In genomic region chr10:99395750-99396445, GRCh38 we compare ENCODE assay signal across 1 cellular context.
TF ChIP-seq lines count a peak whose summit lies in the region.

No MANE protein-coding gene starts in this region.

TF ChIP-seq in HepG2, 621 proteins besides CTCF, POLR2A, EP300 and RAD21 (continued from another document and continues in another):
- TF ChIP-seq, protein P1, sequence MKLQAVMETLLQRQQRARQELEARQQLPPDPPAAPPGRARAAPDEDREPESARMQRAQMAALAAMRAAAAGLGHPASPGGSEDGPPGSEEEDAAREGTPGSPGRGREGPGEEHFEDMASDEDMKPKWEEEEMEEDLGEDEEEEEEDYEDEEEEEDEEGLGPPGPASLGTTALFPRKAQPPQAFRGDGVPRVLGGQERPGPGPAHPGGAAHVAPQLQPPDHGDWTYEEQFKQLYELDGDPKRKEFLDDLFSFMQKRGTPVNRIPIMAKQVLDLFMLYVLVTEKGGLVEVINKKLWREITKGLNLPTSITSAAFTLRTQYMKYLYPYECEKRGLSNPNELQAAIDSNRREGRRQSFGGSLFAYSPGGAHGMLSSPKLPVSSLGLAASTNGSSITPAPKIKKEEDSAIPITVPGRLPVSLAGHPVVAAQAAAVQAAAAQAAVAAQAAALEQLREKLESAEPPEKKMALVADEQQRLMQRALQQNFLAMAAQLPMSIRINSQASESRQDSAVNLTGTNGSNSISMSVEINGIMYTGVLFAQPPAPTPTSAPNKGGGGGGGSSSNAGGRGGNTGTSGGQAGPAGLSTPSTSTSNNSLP (IDR thresholded peaks at IDR 0.05; ENCODE audit: low read depth, low read length) = peak; percentile 78
- TF ChIP-seq ZBTB4 (CRISPR knock-in tag; IDR thresholded peaks at IDR 0.05; ENCODE audit: borderline replicate concordance) = no peak
- TF ChIP-seq, protein P2, sequence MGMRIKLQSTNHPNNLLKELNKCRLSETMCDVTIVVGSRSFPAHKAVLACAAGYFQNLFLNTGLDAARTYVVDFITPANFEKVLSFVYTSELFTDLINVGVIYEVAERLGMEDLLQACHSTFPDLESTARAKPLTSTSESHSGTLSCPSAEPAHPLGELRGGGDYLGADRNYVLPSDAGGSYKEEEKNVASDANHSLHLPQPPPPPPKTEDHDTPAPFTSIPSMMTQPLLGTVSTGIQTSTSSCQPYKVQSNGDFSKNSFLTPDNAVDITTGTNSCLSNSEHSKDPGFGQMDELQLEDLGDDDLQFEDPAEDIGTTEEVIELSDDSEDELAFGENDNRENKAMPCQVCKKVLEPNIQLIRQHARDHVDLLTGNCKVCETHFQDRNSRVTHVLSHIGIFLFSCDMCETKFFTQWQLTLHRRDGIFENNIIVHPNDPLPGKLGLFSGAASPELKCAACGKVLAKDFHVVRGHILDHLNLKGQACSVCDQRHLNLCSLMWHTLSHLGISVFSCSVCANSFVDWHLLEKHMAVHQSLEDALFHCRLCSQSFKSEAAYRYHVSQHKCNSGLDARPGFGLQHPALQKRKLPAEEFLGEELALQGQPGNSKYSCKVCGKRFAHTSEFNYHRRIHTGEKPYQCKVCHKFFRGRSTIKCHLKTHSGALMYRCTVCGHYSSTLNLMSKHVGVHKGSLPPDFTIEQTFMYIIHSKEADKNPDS (CRISPR knock-in tag; IDR thresholded peaks at IDR 0.05) = no peak
- peak; percentile 94 for TF ChIP-seq PHF5A (CRISPR knock-in tag; IDR thresholded peaks at IDR 0.05; ENCODE audit: low read depth, unreplicated experiment)
- TF ChIP-seq, protein P3, sequence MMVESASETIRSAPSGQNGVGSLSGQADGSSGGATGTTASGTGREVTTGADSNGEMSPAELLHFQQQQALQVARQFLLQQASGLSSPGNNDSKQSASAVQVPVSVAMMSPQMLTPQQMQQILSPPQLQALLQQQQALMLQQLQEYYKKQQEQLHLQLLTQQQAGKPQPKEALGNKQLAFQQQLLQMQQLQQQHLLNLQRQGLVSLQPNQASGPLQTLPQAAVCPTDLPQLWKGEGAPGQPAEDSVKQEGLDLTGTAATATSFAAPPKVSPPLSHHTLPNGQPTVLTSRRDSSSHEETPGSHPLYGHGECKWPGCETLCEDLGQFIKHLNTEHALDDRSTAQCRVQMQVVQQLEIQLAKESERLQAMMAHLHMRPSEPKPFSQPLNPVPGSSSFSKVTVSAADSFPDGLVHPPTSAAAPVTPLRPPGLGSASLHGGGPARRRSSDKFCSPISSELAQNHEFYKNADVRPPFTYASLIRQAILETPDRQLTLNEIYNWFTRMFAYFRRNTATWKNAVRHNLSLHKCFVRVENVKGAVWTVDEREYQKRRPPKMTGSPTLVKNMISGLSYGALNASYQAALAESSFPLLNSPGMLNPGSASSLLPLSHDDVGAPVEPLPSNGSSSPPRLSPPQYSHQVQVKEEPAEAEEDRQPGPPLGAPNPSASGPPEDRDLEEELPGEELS (CRISPR knock-in tag; IDR thresholded peaks at IDR 0.05) = peak; percentile 96
- TF ChIP-seq SIX1 (CRISPR knock-in tag; IDR thresholded peaks at IDR 0.05; ENCODE audit: borderline replicate concordance) = peak; percentile 31; the same call in 1 of the 2 replicates
- TF ChIP-seq, protein P4, sequence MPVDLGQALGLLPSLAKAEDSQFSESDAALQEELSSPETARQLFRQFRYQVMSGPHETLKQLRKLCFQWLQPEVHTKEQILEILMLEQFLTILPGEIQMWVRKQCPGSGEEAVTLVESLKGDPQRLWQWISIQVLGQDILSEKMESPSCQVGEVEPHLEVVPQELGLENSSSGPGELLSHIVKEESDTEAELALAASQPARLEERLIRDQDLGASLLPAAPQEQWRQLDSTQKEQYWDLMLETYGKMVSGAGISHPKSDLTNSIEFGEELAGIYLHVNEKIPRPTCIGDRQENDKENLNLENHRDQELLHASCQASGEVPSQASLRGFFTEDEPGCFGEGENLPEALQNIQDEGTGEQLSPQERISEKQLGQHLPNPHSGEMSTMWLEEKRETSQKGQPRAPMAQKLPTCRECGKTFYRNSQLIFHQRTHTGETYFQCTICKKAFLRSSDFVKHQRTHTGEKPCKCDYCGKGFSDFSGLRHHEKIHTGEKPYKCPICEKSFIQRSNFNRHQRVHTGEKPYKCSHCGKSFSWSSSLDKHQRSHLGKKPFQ (CRISPR knock-in tag; IDR thresholded peaks at IDR 0.05; ENCODE audit: insufficient replicate concordance) = peak; percentile 51
- TF ChIP-seq JUN (CRISPR knock-in tag; IDR thresholded peaks at IDR 0.05) = no peak
- peak; percentile 35 for TF ChIP-seq POLR2G (IDR thresholded peaks at IDR 0.05; ENCODE audit: low read depth, low read length)
- no peak for TF ChIP-seq CENPT (CRISPR knock-in tag; IDR thresholded peaks at IDR 0.05; ENCODE audit: low read depth)
- TF ChIP-seq FOXC1 (CRISPR knock-in tag; IDR thresholded peaks at IDR 0.05; ENCODE audit: borderline replicate concordance) = 0 out of 2 replicates have a peak, but pooled peaks have one; percentile 50
- TF ChIP-seq, protein P5, sequence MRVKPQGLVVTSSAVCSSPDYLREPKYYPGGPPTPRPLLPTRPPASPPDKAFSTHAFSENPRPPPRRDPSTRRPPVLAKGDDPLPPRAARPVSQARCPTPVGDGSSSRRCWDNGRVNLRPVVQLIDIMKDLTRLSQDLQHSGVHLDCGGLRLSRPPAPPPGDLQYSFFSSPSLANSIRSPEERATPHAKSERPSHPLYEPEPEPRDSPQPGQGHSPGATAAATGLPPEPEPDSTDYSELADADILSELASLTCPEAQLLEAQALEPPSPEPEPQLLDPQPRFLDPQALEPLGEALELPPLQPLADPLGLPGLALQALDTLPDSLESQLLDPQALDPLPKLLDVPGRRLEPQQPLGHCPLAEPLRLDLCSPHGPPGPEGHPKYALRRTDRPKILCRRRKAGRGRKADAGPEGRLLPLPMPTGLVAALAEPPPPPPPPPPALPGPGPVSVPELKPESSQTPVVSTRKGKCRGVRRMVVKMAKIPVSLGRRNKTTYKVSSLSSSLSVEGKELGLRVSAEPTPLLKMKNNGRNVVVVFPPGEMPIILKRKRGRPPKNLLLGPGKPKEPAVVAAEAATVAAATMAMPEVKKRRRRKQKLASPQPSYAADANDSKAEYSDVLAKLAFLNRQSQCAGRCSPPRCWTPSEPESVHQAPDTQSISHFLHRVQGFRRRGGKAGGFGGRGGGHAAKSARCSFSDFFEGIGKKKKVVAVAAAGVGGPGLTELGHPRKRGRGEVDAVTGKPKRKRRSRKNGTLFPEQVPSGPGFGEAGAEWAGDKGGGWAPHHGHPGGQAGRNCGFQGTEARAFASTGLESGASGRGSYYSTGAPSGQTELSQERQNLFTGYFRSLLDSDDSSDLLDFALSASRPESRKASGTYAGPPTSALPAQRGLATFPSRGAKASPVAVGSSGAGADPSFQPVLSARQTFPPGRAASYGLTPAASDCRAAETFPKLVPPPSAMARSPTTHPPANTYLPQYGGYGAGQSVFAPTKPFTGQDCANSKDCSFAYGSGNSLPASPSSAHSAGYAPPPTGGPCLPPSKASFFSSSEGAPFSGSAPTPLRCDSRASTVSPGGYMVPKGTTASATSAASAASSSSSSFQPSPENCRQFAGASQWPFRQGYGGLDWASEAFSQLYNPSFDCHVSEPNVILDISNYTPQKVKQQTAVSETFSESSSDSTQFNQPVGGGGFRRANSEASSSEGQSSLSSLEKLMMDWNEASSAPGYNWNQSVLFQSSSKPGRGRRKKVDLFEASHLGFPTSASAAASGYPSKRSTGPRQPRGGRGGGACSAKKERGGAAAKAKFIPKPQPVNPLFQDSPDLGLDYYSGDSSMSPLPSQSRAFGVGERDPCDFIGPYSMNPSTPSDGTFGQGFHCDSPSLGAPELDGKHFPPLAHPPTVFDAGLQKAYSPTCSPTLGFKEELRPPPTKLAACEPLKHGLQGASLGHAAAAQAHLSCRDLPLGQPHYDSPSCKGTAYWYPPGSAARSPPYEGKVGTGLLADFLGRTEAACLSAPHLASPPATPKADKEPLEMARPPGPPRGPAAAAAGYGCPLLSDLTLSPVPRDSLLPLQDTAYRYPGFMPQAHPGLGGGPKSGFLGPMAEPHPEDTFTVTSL (CRISPR knock-in tag; IDR thresholded peaks at IDR 0.05; ENCODE audit: borderline replicate concordance) = peak; percentile 92; the same call in 1 of the 2 replicates
- TF ChIP-seq NAIF1 (CRISPR knock-in tag; IDR thresholded peaks at IDR 0.05; ENCODE audit: borderline replicate concordance) = peak; percentile 56; the same call in 1 of the 2 replicates
- peak; percentile 68; the same call in 1 of the 2 replicates for TF ChIP-seq ZNF615 (CRISPR knock-in tag; IDR thresholded peaks at IDR 0.05; ENCODE audit: borderline replicate concordance)
- TF ChIP-seq RFXANK (CRISPR knock-in tag; IDR thresholded peaks at IDR 0.05) = peak; percentile 57; the same call in 1 of the 2 replicates
- TF ChIP-seq BCL6 (CRISPR knock-in tag; IDR thresholded peaks at IDR 0.05) = peak; percentile 82
- TF ChIP-seq ZSCAN25 (CRISPR knock-in tag; IDR thresholded peaks at IDR 0.05) = no peak
- no peak for TF ChIP-seq CENPX (CRISPR knock-in tag; IDR thresholded peaks at IDR 0.05)
- 0 out of 2 replicates have a peak, but pooled peaks have one; percentile 23 for TF ChIP-seq ZNF224 (CRISPR knock-in tag; IDR thresholded peaks at IDR 0.05)
- no peak for TF ChIP-seq DBP (CRISPR knock-in tag; IDR thresholded peaks at IDR 0.05; ENCODE audit: not compliant biosample characterization)
- TF ChIP-seq FOSL2 (CRISPR knock-in tag; IDR thresholded peaks at IDR 0.05) = peak; percentile 89
- TF ChIP-seq NR2F2 (IDR thresholded peaks at IDR 0.05; ENCODE audit: borderline replicate concordance, low read depth) = peak; percentile 71; the same call in 1 of the 2 replicates
- TF ChIP-seq ZMAT3 (CRISPR knock-in tag; conservative IDR thresholded peaks at IDR 0.05) = 0 out of 2 replicates have a peak, but pooled peaks have one; percentile 28
- TF ChIP-seq TCF12 (IDR thresholded peaks at IDR 0.05) = no peak
- peak; percentile 66 for TF ChIP-seq TCF12 (CRISPR knock-in tag; IDR thresholded peaks at IDR 0.05)
- peak; percentile 73 for TF ChIP-seq ARNTL (CRISPR knock-in tag; IDR thresholded peaks at IDR 0.05)
- TF ChIP-seq ZNF781 (CRISPR knock-in tag; IDR thresholded peaks at IDR 0.05; ENCODE audit: borderline replicate concordance, not compliant biosample characterization) = peak; percentile 35
- 0 out of 2 replicates have a peak, but pooled peaks have one; percentile 28 for TF ChIP-seq PRDM10 (CRISPR knock-in tag; IDR thresholded peaks at IDR 0.05; ENCODE audit: low read depth)
- TF ChIP-seq ZNF619 (CRISPR knock-in tag; IDR thresholded peaks at IDR 0.05) = no peak
- TF ChIP-seq ZNF878 (CRISPR knock-in tag; IDR thresholded peaks at IDR 0.05) = peak; percentile 78; the same call in 1 of the 2 replicates
- peak; percentile 84 for TF ChIP-seq HDAC2 (CRISPR knock-in tag; IDR thresholded peaks at IDR 0.05)
- TF ChIP-seq FOXA3 (CRISPR knock-in tag; IDR thresholded peaks at IDR 0.05) = peak; percentile 96
